ENCODE assay signal across 1 cellular context in the genomic region with DNA sequence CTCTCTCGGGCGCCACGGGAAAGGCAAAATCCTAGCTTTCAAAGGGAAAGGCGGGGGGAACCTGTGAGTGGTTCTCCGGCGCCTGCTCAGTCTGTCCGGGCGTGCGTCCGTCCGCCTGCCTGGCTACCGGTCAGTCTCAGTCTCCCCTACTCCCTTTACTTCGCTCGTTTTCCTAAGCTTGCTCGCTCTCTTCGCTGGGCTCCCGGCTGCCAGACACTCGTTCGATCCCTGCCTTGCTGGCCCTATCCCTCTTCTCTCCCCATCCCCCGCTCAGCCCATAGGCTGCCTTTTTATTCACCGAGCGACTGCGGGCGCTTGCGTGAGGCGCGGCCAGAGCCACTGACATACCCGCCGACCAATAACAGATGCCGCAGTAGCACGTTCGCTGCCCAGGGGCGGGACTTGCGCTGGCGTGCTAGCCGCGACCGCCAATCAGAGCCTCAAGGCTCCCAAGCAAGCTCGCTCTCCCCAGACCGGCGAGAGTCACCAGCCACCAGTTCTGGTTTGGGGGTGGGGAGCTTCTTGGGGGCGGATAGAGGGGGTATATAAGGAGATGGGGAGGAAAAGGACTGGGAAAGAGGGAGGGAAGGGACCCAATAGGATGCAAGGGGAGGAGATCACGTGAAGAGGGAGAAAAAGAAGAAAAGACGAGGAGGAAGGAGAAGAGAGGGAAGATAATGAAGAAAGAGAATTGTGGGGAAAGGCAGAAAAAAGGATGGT.
TF ChIP-seq lines count a peak whose summit lies in the region.

No MANE protein-coding gene starts in this region.

TF ChIP-seq in H1, 55 proteins besides CTCF, POLR2A, EP300 and RAD21:
- TF ChIP-seq KDM5A (IDR thresholded peaks at IDR 0.05; ENCODE audit: low read length) (no peak), TCF12 (IDR thresholded peaks at IDR 0.05; ENCODE audit: low read depth, low read length) (no peak), CBX8 (IDR thresholded peaks at IDR 0.05; ENCODE audit: borderline replicate concordance, low read depth, low read length) (no peak), ASH2L (IDR thresholded peaks at IDR 0.05; ENCODE audit: low read length) (peak; percentile 46), CHD1 (IDR thresholded peaks at IDR 0.05; ENCODE audit: low read depth, low read length) (no peak), NRF1 (IDR thresholded peaks at IDR 0.05; ENCODE audit: low read depth, low read length) (no peak), CHD2 (IDR thresholded peaks at IDR 0.05; ENCODE audit: low read length) (peak; percentile 72), EZH2 (IDR thresholded peaks at IDR 0.05; ENCODE audit: low read depth, low read length, severe bottlenecking) (no peak), JUN (IDR thresholded peaks at IDR 0.05; ENCODE audit: low read depth, low read length) (no peak), TBP (IDR thresholded peaks at IDR 0.05; ENCODE audit: low read depth, low read length) (peak; percentile 44; the same call in 1 of the 2 replicates), TAF7 (optimal IDR thresholded peaks at IDR 0.05; ENCODE audit: borderline replicate concordance, low read depth, low read length) (no peak), HDAC6 (IDR thresholded peaks at IDR 0.05; ENCODE audit: low read depth, low read length) (no peak), FOSL1 (IDR thresholded peaks at IDR 0.05; ENCODE audit: insufficient read depth, low read depth, low read length) (no peak), BRCA1 (IDR thresholded peaks at IDR 0.05; ENCODE audit: low read depth, low read length) (no peak), SIN3A (conservative IDR thresholded peaks at IDR 0.05 in 1 of 2, IDR thresholded peaks at IDR 0.05 in 1 of 2; ENCODE audit: low read depth in 1 of 2, low read length in 2 of 2) (no peak), YY1 (IDR thresholded peaks at IDR 0.05; ENCODE audit: low read depth, low read length) (no peak), TAF1 (IDR thresholded peaks at IDR 0.05; ENCODE audit: low read depth, low read length) (peak; percentile 60; the same call in 1 of the 2 replicates), BCL11A (IDR thresholded peaks at IDR 0.05; ENCODE audit: low read depth in 2 of 2, low read length in 2 of 2) (no peak), SRF (IDR thresholded peaks at IDR 0.05; ENCODE audit: low read depth, low read length) (no peak), CTBP2 (IDR thresholded peaks at IDR 0.05; ENCODE audit: borderline replicate concordance, insufficient read depth, insufficient read length, low read length) (no peak), PHF8 (conservative IDR thresholded peaks at IDR 0.05; ENCODE audit: low read depth, low read length) (0 out of 2 replicates have a peak, but pooled peaks have one; percentile 37), POLR2AphosphoS5 (IDR thresholded peaks at IDR 0.05; ENCODE audit: low read depth, low read length) (peak; percentile 82), RBBP5 (IDR thresholded peaks at IDR 0.05; ENCODE audit: borderline replicate concordance, low read depth, low read length) (no peak), RXRA (IDR thresholded peaks at IDR 0.05; ENCODE audit: insufficient read depth, low read depth, low read length) (no peak), GABPA (IDR thresholded peaks at IDR 0.05; ENCODE audit: borderline replicate concordance, insufficient read depth, low read length) (no peak), SUZ12 (IDR thresholded peaks at IDR 0.05; ENCODE audit: low read length) (no peak), EGR1 (IDR thresholded peaks at IDR 0.05; ENCODE audit: borderline replicate concordance, low read depth, low read length) (no peak), HDAC2 (IDR thresholded peaks at IDR 0.05; ENCODE audit: borderline replicate concordance in 1 of 2, low read depth in 2 of 2, low read length in 2 of 2) (no peak), SP1 (IDR thresholded peaks at IDR 0.05; ENCODE audit: low read depth, low read length) (peak; percentile 82), BACH1 (IDR thresholded peaks at IDR 0.05; ENCODE audit: low read length) (no peak), KDM1A (IDR thresholded peaks at IDR 0.05; ENCODE audit: borderline replicate concordance, low read length) (no peak), JUND (IDR thresholded peaks at IDR 0.05; ENCODE audit: low read length) (no peak), SIRT6 (IDR thresholded peaks at IDR 0.05; ENCODE audit: low read length) (no peak), SAP30 (IDR thresholded peaks at IDR 0.05; ENCODE audit: insufficient read depth, insufficient replicate concordance, low read length) (no peak), CREB1 (IDR thresholded peaks at IDR 0.05) (0 out of 2 replicates have a peak, but pooled peaks have one; percentile 40), POU5F1 (IDR thresholded peaks at IDR 0.05; ENCODE audit: low read depth, low read length) (no peak), GTF2F1 (IDR thresholded peaks at IDR 0.05; ENCODE audit: borderline replicate concordance, low read depth, low read length) (no peak), ZNF274 (IDR thresholded peaks at IDR 0.05; ENCODE audit: borderline replicate concordance, extremely low read depth, low read length) (no peak), RFX5 (IDR thresholded peaks at IDR 0.05; ENCODE audit: borderline replicate concordance, low read depth, low read length) (no peak), CBX5 (IDR thresholded peaks at IDR 0.05; ENCODE audit: low read depth, low read length) (no peak), KDM4A (IDR thresholded peaks at IDR 0.05; ENCODE audit: low read depth, low read length, severe bottlenecking) (peak; percentile 43), CEBPB (IDR thresholded peaks at IDR 0.05; ENCODE audit: low read depth, low read length) (no peak), SP2 (IDR thresholded peaks at IDR 0.05; ENCODE audit: low read length) (peak; percentile 27; the same call in 1 of the 2 replicates), MAFK (IDR thresholded peaks at IDR 0.05; ENCODE audit: low read depth, low read length) (no peak), SP4 (IDR thresholded peaks at IDR 0.05; ENCODE audit: low read length) (no peak)
- TF ChIP-seq, protein P1, sequence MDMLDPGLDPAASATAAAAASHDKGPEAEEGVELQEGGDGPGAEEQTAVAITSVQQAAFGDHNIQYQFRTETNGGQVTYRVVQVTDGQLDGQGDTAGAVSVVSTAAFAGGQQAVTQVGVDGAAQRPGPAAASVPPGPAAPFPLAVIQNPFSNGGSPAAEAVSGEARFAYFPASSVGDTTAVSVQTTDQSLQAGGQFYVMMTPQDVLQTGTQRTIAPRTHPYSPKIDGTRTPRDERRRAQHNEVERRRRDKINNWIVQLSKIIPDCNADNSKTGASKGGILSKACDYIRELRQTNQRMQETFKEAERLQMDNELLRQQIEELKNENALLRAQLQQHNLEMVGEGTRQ (IDR thresholded peaks at IDR 0.05; ENCODE audit: low read length): peak; percentile 57; the same call in 1 of the 2 replicates
- TF ChIP-seq, protein P2, sequence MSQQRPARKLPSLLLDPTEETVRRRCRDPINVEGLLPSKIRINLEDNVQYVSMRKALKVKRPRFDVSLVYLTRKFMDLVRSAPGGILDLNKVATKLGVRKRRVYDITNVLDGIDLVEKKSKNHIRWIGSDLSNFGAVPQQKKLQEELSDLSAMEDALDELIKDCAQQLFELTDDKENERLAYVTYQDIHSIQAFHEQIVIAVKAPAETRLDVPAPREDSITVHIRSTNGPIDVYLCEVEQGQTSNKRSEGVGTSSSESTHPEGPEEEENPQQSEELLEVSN (IDR thresholded peaks at IDR 0.05): no peak; the same call in 1 of the 2 replicates
- TF ChIP-seq, protein P3, sequence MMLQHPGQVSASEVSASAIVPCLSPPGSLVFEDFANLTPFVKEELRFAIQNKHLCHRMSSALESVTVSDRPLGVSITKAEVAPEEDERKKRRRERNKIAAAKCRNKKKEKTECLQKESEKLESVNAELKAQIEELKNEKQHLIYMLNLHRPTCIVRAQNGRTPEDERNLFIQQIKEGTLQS (IDR thresholded peaks at IDR 0.05; ENCODE audit: insufficient read depth, low read depth, low read length): no peak
- TF ChIP-seq, protein P4, sequence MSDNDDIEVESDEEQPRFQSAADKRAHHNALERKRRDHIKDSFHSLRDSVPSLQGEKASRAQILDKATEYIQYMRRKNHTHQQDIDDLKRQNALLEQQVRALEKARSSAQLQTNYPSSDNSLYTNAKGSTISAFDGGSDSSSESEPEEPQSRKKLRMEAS (IDR thresholded peaks at IDR 0.05): no peak
- TF ChIP-seq, protein P5, sequence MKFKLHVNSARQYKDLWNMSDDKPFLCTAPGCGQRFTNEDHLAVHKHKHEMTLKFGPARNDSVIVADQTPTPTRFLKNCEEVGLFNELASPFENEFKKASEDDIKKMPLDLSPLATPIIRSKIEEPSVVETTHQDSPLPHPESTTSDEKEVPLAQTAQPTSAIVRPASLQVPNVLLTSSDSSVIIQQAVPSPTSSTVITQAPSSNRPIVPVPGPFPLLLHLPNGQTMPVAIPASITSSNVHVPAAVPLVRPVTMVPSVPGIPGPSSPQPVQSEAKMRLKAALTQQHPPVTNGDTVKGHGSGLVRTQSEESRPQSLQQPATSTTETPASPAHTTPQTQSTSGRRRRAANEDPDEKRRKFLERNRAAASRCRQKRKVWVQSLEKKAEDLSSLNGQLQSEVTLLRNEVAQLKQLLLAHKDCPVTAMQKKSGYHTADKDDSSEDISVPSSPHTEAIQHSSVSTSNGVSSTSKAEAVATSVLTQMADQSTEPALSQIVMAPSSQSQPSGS (IDR thresholded peaks at IDR 0.05; ENCODE audit: low read length): no peak
